ENCODE assay signal across 1 cellular context in the genomic region with DNA sequence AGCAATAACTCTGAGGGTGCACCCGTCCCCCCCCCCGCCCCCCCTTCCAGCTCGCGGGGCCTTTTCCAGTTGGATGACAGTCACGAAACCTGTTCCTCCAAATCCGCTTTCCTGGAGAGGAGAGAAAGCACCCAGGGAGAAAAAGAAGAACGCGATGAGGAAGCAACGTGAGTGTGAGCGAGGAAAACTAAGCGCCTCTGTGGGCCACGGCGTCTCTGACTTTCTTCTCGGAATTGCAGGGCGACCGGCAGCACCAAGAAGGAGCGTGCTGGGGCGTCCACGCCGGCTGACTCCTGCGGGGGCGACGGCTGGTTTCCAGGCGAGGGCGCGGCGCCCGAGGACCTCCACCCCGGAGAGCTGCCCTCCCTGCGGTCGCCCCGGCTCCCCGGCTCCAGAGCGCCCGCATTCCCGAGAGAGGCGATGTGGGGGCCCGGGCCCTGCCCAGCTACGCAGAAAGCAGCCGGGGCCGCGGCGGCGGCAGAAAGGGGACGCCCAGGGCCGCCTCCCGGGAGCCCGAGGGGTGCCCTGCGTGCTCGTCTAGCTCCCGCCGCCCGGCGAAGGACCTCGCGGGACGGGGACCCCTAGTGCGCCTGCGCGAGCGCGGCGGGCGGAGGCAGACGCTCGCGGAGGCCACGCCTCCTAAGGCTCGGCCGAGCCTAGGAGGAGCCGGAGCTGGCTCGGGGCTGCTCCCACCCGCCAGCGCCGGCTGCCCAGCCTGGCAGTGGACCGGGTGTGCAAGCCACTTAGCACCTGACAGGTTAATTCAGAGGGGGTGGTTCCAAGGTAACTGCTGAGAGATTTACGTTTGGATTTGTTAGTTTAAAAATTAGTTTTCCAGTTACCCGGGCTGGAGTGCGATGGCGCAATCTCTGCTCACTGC.
TF ChIP-seq lines count a peak whose summit lies in the region.

No MANE protein-coding gene starts in this region.

TF ChIP-seq in HepG2, 621 proteins besides CTCF, POLR2A, EP300 and RAD21 (continued from another document and continues in another):
- TF ChIP-seq PATZ1 (CRISPR knock-in tag; IDR thresholded peaks at IDR 0.05) (no peak), KLF11 (CRISPR knock-in tag; IDR thresholded peaks at IDR 0.05) (no peak), ZNF124 (CRISPR knock-in tag; IDR thresholded peaks at IDR 0.05) (no peak), HNF4G (IDR thresholded peaks at IDR 0.05; ENCODE audit: borderline replicate concordance, low read depth, low read length) (no peak), HNF4G (CRISPR knock-in tag; IDR thresholded peaks at IDR 0.05; ENCODE audit: borderline replicate concordance, low read depth) (no peak), ZC3H4 (CRISPR knock-in tag; IDR thresholded peaks at IDR 0.05; ENCODE audit: borderline replicate concordance) (no peak), SP2 (CRISPR knock-in tag; IDR thresholded peaks at IDR 0.05) (no peak), YY1 (IDR thresholded peaks at IDR 0.05; ENCODE audit: insufficient read depth, insufficient replicate concordance, low read depth, low read length) (no peak), ZNF790 (CRISPR knock-in tag; IDR thresholded peaks at IDR 0.05; ENCODE audit: borderline replicate concordance) (no peak), SYNCRIP (IDR thresholded peaks at IDR 0.05; ENCODE audit: insufficient read depth, low read depth, low read length) (no peak), NFE2L2 (IDR thresholded peaks at IDR 0.05; ENCODE audit: low read length) (no peak), ZNF329 (CRISPR knock-in tag; IDR thresholded peaks at IDR 0.05; ENCODE audit: low read depth) (no peak), SSRP1 (CRISPR knock-in tag; IDR thresholded peaks at IDR 0.05) (no peak), XBP1 (CRISPR knock-in tag; IDR thresholded peaks at IDR 0.05) (no peak), CCAR2 (optimal IDR thresholded peaks at IDR 0.05; ENCODE audit: low read depth, low read length) (no peak), KMT2B (CRISPR knock-in tag; IDR thresholded peaks at IDR 0.05) (no peak), FOSL1 (CRISPR knock-in tag; IDR thresholded peaks at IDR 0.05; ENCODE audit: borderline replicate concordance) (no peak), ZNF230 (CRISPR knock-in tag; IDR thresholded peaks at IDR 0.05) (no peak), ZNF740 (CRISPR knock-in tag; IDR thresholded peaks at IDR 0.05) (no peak), REL (CRISPR knock-in tag; conservative IDR thresholded peaks at IDR 0.05) (no peak), LBX2 (CRISPR knock-in tag; IDR thresholded peaks at IDR 0.05; ENCODE audit: borderline replicate concordance) (no peak), HNRNPK (IDR thresholded peaks at IDR 0.05; ENCODE audit: low read depth, low read length, poor library complexity, severe bottlenecking) (no peak), TRAFD1 (CRISPR knock-in tag; IDR thresholded peaks at IDR 0.05; ENCODE audit: borderline replicate concordance) (no peak), DPF2 (CRISPR knock-in tag; IDR thresholded peaks at IDR 0.05; ENCODE audit: borderline replicate concordance, low read depth) (no peak), HDAC6 (IDR thresholded peaks at IDR 0.05; ENCODE audit: low read depth, low read length) (no peak), ZNF274 (CRISPR knock-in tag; IDR thresholded peaks at IDR 0.05) (no peak), YEATS4 (CRISPR knock-in tag; IDR thresholded peaks at IDR 0.05; ENCODE audit: borderline replicate concordance) (peak; percentile 75; the same call in 1 of the 2 replicates), ZNF572 (CRISPR knock-in tag; IDR thresholded peaks at IDR 0.05) (no peak), TBX3 (IDR thresholded peaks at IDR 0.05; ENCODE audit: borderline replicate concordance) (no peak), ATF1 (CRISPR knock-in tag; IDR thresholded peaks at IDR 0.05) (no peak), FIP1L1 (IDR thresholded peaks at IDR 0.05; ENCODE audit: borderline replicate concordance, insufficient read depth, low read depth, low read length) (no peak), ZNF121 (CRISPR knock-in tag; IDR thresholded peaks at IDR 0.05) (0 out of 2 replicates have a peak, but pooled peaks have one; percentile 6), ZNF317 (CRISPR knock-in tag; IDR thresholded peaks at IDR 0.05) (no peak), ZNF296 (CRISPR knock-in tag; conservative IDR thresholded peaks at IDR 0.05) (no peak), ZNF646 (CRISPR knock-in tag; IDR thresholded peaks at IDR 0.05) (no peak), PHF5A (CRISPR knock-in tag; IDR thresholded peaks at IDR 0.05; ENCODE audit: low read depth, unreplicated experiment) (no peak), ZNF256 (CRISPR knock-in tag; conservative IDR thresholded peaks at IDR 0.05) (no peak), MBD4 (IDR thresholded peaks at IDR 0.05; ENCODE audit: borderline replicate concordance, low read length) (no peak), ISL2 (CRISPR knock-in tag; IDR thresholded peaks at IDR 0.05) (no peak), RXRA (CRISPR knock-in tag; IDR thresholded peaks at IDR 0.05) (no peak), ZSCAN20 (CRISPR knock-in tag; IDR thresholded peaks at IDR 0.05; ENCODE audit: borderline replicate concordance) (peak; percentile 68; the same call in 1 of the 2 replicates), KDM2A (CRISPR knock-in tag; IDR thresholded peaks at IDR 0.05; ENCODE audit: borderline replicate concordance, low read depth) (peak; percentile 48; the same call in 1 of the 2 replicates)
- TF ChIP-seq, protein P1, sequence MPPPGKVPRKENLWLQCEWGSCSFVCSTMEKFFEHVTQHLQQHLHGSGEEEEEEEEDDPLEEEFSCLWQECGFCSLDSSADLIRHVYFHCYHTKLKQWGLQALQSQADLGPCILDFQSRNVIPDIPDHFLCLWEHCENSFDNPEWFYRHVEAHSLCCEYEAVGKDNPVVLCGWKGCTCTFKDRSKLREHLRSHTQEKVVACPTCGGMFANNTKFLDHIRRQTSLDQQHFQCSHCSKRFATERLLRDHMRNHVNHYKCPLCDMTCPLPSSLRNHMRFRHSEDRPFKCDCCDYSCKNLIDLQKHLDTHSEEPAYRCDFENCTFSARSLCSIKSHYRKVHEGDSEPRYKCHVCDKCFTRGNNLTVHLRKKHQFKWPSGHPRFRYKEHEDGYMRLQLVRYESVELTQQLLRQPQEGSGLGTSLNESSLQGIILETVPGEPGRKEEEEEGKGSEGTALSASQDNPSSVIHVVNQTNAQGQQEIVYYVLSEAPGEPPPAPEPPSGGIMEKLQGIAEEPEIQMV (CRISPR knock-in tag; IDR thresholded peaks at IDR 0.05; ENCODE audit: low read depth), result no peak
- TF ChIP-seq, protein P2, sequence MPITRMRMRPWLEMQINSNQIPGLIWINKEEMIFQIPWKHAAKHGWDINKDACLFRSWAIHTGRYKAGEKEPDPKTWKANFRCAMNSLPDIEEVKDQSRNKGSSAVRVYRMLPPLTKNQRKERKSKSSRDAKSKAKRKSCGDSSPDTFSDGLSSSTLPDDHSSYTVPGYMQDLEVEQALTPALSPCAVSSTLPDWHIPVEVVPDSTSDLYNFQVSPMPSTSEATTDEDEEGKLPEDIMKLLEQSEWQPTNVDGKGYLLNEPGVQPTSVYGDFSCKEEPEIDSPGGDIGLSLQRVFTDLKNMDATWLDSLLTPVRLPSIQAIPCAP (CRISPR knock-in tag; IDR thresholded peaks at IDR 0.05; ENCODE audit: low read depth), result no peak
- TF ChIP-seq, protein P3, sequence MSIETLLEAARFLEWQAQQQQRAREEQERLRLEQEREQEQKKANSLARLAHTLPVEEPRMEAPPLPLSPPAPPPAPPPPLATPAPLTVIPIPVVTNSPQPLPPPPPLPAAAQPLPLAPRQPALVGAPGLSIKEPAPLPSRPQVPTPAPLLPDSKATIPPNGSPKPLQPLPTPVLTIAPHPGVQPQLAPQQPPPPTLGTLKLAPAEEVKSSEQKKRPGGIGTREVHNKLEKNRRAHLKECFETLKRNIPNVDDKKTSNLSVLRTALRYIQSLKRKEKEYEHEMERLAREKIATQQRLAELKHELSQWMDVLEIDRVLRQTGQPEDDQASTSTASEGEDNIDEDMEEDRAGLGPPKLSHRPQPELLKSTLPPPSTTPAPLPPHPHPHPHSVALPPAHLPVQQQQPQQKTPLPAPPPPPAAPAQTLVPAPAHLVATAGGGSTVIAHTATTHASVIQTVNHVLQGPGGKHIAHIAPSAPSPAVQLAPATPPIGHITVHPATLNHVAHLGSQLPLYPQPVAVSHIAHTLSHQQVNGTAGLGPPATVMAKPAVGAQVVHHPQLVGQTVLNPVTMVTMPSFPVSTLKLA (IDR thresholded peaks at IDR 0.05), result no peak
- TF ChIP-seq, protein P4, sequence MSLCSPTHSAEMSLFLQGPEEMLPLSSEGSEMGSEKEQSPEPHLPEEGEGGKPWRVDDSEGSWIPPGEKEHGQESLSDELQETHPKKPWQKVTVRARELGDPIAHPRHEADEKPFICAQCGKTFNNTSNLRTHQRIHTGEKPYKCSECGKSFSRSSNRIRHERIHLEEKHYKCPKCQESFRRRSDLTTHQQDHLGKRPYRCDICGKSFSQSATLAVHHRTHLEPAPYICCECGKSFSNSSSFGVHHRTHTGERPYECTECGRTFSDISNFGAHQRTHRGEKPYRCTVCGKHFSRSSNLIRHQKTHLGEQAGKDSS (CRISPR knock-in tag; IDR thresholded peaks at IDR 0.05; ENCODE audit: borderline replicate concordance, low read depth), result no peak
